1 cellular context compared by ENCODE assay signal in the genomic region with DNA sequence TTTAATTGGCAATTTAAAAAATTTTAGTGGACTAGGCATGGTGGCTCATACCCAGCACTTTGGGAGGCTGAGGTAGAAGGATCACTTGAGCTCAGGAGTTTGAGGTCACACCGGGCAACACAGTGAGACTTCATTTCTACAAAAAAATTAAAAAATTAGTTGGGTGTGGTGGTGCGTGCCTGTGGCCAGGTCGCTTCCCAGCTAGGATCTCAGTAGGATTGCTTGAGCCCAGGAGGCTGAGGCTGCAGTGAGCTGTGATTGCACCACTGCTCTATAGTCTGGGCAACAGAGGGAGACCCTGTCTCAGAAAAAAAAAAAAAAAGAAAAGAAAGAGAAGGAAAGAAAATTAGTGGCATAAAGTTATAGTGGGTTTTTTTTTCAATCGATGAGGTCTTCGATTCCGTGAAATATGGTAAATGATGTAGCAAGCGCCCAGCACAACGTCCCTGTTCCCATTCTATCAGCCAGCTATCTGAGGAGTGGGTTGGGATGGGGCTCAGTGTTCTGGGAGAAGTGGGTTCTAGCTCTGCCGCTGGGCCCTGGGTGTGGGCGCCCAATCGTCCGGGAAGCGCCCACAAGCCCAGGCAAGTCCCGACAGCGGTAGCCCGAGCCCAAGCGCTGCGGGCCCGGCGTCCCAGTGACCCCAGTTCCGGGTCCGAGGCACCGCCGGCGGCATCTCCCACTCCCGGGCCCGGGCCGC.
TF ChIP-seq lines count a peak whose summit lies in the region.

No MANE protein-coding gene starts in this region.

TF ChIP-seq in GM12878, 131 proteins besides CTCF, POLR2A, EP300 and RAD21:
- TF ChIP-seq BCL11A (IDR thresholded peaks at IDR 0.05; ENCODE audit: low read depth, low read length) (no peak), SREBF2 (IDR thresholded peaks at IDR 0.05; ENCODE audit: low read length) (no peak), EZH2 (IDR thresholded peaks at IDR 0.05; ENCODE audit: borderline replicate concordance, control insufficient read depth, low read depth, low read length) (no peak), GATAD2B (conservative IDR thresholded peaks at IDR 0.05; ENCODE audit: low read depth) (no peak), CBX5 (IDR thresholded peaks at IDR 0.05; ENCODE audit: low read depth) (no peak), POU2F2 (IDR thresholded peaks at IDR 0.05; ENCODE audit: borderline replicate concordance, low read depth, low read length) (0 out of 3 replicates have a peak, but pooled peaks have one; percentile 9), SUZ12 (IDR thresholded peaks at IDR 0.05; ENCODE audit: unreplicated experiment) (no peak), TARDBP (IDR thresholded peaks at IDR 0.05; ENCODE audit: borderline replicate concordance) (no peak), NBN (IDR thresholded peaks at IDR 0.05) (0 out of 2 replicates have a peak, but pooled peaks have one; percentile 25), FOS (IDR thresholded peaks at IDR 0.05; ENCODE audit: borderline replicate concordance, extremely low read depth, insufficient read length) (no peak)
